9 cellular contexts compared by ENCODE assay signal in the genomic region with DNA sequence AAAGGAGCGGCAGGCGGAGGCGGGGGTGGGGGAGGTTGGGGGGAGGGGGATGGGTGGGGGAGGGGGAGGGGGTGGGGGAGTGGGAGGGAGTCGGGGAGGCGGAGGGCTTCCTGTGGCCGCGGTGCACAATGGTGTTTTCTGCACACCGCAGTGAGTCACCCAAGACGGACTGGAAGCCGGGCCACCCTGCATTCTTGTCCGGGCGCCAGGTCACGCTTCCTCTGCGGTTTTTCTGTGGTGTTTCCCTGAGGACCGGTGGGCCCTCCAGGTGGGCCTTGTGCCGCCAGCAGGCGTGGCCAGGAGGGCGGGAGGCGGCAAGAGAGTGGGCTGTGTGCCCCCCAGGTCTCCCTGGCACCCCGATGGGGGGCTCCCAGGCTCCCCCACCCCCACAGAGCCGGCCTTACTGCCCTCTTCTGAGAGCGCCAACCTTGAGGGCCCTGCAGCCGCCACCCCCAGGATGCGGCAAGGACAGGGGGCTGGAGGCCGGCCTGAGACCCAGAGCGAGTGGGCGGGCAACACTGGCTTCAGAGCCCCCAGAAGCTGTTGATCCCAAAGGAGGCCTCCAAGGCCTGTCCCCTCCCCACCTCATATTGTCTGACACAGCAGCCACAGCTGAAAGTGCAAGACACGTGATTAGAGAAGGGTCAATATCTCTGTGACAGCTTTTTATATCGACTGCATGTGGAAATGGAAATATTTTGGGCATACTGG. TPM values are rescaled to one million over a fixed set of nuclear protein-coding genes. Genes with fewer than 3 reads are reported as not detected.
DNase-seq lines count a peak whose midpoint lies in the region; ATAC-seq and TF ChIP-seq lines count a peak whose summit lies in the region.
"Had no signal": no experiment of that assay in that cellular context is flagged by ENCODE, and none has a peak within 500 bp of the region (broad histone marks: within the 10 kb centered on the region; RNA-seq: fewer than 3 reads in every experiment).

No MANE protein-coding gene starts in this region.

- DNase-seq in GM13976 (ENCODE audit: low spot score) (peak; percentile 85), LHCN-M2 (ENCODE audit: low read depth) (peak; percentile 88), iPS-NIHi11 (ENCODE audit: low spot score) (peak; percentile 73), NCI-H82 (lab: John Stamatoyannopoulos, UW) (no peak), NCI-H1930 (lab: John Stamatoyannopoulos, UW) (no peak)
- peak; percentile 71 for DNase-seq in activated effector memory CD4-positive, alpha-beta T cell treated with anti-CD3 and anti-CD28 coated beads, Interleukin-2, amount 50 U/mL, for 16 hours
- DNase-seq in stimulated activated CD8-positive, alpha-beta memory T cell treated with anti-CD3 and anti-CD28 coated beads, Interleukin-7, amount 100 ng/mL, for 4 hours (ENCODE audit: low read depth in 2 of 2), result peak; percentile 8 to 47
- DNase-seq: naive B cell had no signal

- in situ Hi-C loops in GM13976 (cut with MboI; ENCODE audit: low sequenced_read_pairs, unreplicated experiment), result no loop called here

- TF ChIP-seq CTCF in GM13976 (IDR thresholded peaks at IDR 0.05; ENCODE audit: borderline replicate concordance, control extremely low read depth, extremely low read depth, insufficient read depth, missing control alignments), result no peak

- no peak for ATAC-seq in GM19035 (IDR thresholded peaks at IDR 0.05; ENCODE audit: unreplicated experiment)

RNA-seq across cellular contexts. Expression of a gene that starts 11.1 kb away (rescaled TPM):
- total RNA-seq in LHCN-M2 (2014; rRNA removed), result 4.0 and 6.5 TPM in 2 replicates
- 6.9 TPM for polyA plus RNA-seq in LHCN-M2 (2012)

RNA-seq across cellular contexts. Expression of a gene that starts 11.4 kb away (rescaled TPM):
- 0.17 and 0.19 TPM in 2 replicates for total RNA-seq in LHCN-M2 (2014; rRNA removed)
- 0.13 TPM for polyA plus RNA-seq in LHCN-M2 (2012)

RNA-seq across cellular contexts. Expression of a gene that starts 29.3 kb away (rescaled TPM):
- not detected in 2 replicates for total RNA-seq in LHCN-M2 (2014; rRNA removed)
- not detected for polyA plus RNA-seq in LHCN-M2 (2012)

RNA-seq across cellular contexts. Expression of a gene that starts 47.3 kb away (rescaled TPM):
- total RNA-seq in LHCN-M2 (2014; rRNA removed), result 53.7 and 64.0 TPM in 2 replicates
- polyA plus RNA-seq in LHCN-M2 (2012), result 38.4 TPM

Comparison
In these comparisons a context has a peak if more than half of its experiments do, and no peak if none do; other contexts are left out.
1. DNase-seq: peak in GM13976 (single experiment), LHCN-M2 (single experiment), activated effector memory CD4-positive, alpha-beta T cell treated with anti-CD3 and anti-CD28 coated beads, Interleukin-2, amount 50 U/mL, for 16 hours (single experiment), iPS-NIHi11 (single experiment) and stimulated activated CD8-positive, alpha-beta memory T cell treated with anti-CD3 and anti-CD28 coated beads, Interleukin-7, amount 100 ng/mL, for 4 hours (2 of 2); none in NCI-H82 (single experiment) and NCI-H1930 (0 of 2).